Comparison of ENCODE assay signal across 8 cellular contexts in genomic region chr17:35242805-35243458, GRCh38. TPM values are rescaled to one million over a fixed set of nuclear protein-coding genes. Genes with fewer than 3 reads are reported as not detected.
A peak's percentile ranks its signal among the peaks of the same experiment; 100 is the strongest.
DNase-seq lines count a peak whose midpoint lies in the region; ATAC-seq and TF ChIP-seq lines count a peak whose summit lies in the region.

SLFN5 (plus strand) TSS chr17:35243072; CDS start chr17:35258691, 15,619 bp downstream.

- intact Hi-C loops in stomach (cut with DNase I; ENCODE audit: low total_unique reads) = no loop called here

- H3K36me3 Mint-ChIP-seq in neural crest cell (ENCODE audit: low read depth) = no peaks in the 10 kb centered on the region

- H3K27ac Mint-ChIP-seq in neural crest cell (ENCODE audit: unreplicated experiment) = peak within 1 kb of the TSS; percentile 83

- peaks cover 21% of the 10 kb centered on the region for H3K4me1 ChIP-seq in foreskin keratinocyte
- peaks cover 23 to 59% (median 35%) of the 10 kb centered on the region in 4 donors for H3K4me1 ChIP-seq in stomach

- no peak for TF ChIP-seq RAD21 in Ishikawa (IDR thresholded peaks at IDR 0.05; ENCODE audit: low read depth)

- peaks cover 0 to 9% (median 2%) of the 10 kb centered on the region in 4 donors for H3K36me3 ChIP-seq in stomach

- peaks cover 5% of the 10 kb centered on the region for H3K27me3 Mint-ChIP-seq in neural crest cell (ENCODE audit: low read depth)

- TF ChIP-seq CTCF in foreskin keratinocyte (conservative IDR thresholded peaks at IDR 0.05) (no peak), neural crest cell (conservative IDR thresholded peaks at IDR 0.05) (no peak), stomach (IDR thresholded peaks at IDR 0.05) (no peak)

- H3K4me3 ChIP-seq in stomach = peak within 1 kb of the TSS; percentile 61 to 92 (median 70)

- DNase-seq in DMS53 (lab: John Stamatoyannopoulos, UW) (peak; percentile 89), foreskin keratinocyte (peak; percentile 72 to 84), neural crest cell (ENCODE audit: low read depth, low spot score) (peak; percentile 79), stomach (peak; percentile 97)
- DNase-seq in activated naive CD4-positive, alpha-beta T cell (lab: John Stamatoyannopoulos, UW) = peak; percentile 61 to 96 (median 88)

- H3K9me3 Mint-ChIP-seq in neural crest cell = no peaks in the 10 kb centered on the region

- H3K9me3 ChIP-seq in stomach = no peaks in the 10 kb centered on the region

- H3K4me3 Mint-ChIP-seq in neural crest cell = peak within 1 kb of the TSS; percentile 98

- peak within 1 kb of the TSS; percentile 97 for H3K27ac ChIP-seq in foreskin keratinocyte
- H3K27ac ChIP-seq in stomach = peak within 1 kb of the TSS; percentile 85 to 99 (median 96)

- TF ChIP-seq POLR2A in Raji (IDR thresholded peaks at IDR 0.05; ENCODE audit: insufficient read depth, low read depth, low read length) = peak; percentile 63
- TF ChIP-seq POLR2A in stomach (IDR thresholded peaks at IDR 0.05) = peak in 2 of 4 donors; percentile 82 to 87

- TF ChIP-seq EP300 in Ishikawa (IDR thresholded peaks at IDR 0.05; ENCODE audit: borderline replicate concordance) (no peak; the same call in 1 of the 2 replicates), stomach (IDR thresholded peaks at IDR 0.05) (no peak)

- ATAC-seq in GM21576 (IDR thresholded peaks at IDR 0.05; ENCODE audit: unreplicated experiment) (peak; percentile 67), foreskin keratinocyte (peak; percentile 69)

- 0 to 1% (median 0%) methylated on average over 21 to 39 of the region's 39 CpGs for WGBS in stomach, 5 donors

- peaks cover 24% of the 10 kb centered on the region for H3K4me1 Mint-ChIP-seq in neural crest cell

- no peaks in the 10 kb centered on the region for H3K27me3 ChIP-seq in foreskin keratinocyte
- no peaks in the 10 kb centered on the region for H3K27me3 ChIP-seq in stomach

TF ChIP-seq in Ishikawa, 13 proteins besides CTCF, POLR2A, EP300 and RAD21:
- TF ChIP-seq TCF12 (IDR thresholded peaks at IDR 0.05; ENCODE audit: low read depth) = 0 out of 2 replicates have a peak, but pooled peaks have one; percentile 5
- no peak for TF ChIP-seq USF1 (IDR thresholded peaks at IDR 0.05)

RNA-seq across cellular contexts. Expression of gene SLFN5, which starts in this region (rescaled TPM):
- total RNA-seq in foreskin keratinocyte (23.5 and 69.3 TPM in 2 replicates), neural crest cell (8.7 and 10.6 TPM in 2 replicates), stomach (10 to 100 TPM in 4 of 5 donors, under 1 TPM in 1; 0.58 to 59.5 (median 20.2) TPM)
- polyA plus RNA-seq in foreskin keratinocyte (3.3 and 8.0 TPM in 2 replicates), stomach (1 to 10 TPM; 3.8 to 5.5 (median 5.2) TPM)

Comparison
In these comparisons a context has a peak if more than half of its experiments do, and no peak if none do; other contexts are left out.
1. Peak in every context shown above with its lines: DNase-seq, ATAC-seq, H3K4me3 ChIP-seq and H3K27ac ChIP-seq.